Comparison of ENCODE assay signal across 26 cellular contexts in the genomic region with DNA sequence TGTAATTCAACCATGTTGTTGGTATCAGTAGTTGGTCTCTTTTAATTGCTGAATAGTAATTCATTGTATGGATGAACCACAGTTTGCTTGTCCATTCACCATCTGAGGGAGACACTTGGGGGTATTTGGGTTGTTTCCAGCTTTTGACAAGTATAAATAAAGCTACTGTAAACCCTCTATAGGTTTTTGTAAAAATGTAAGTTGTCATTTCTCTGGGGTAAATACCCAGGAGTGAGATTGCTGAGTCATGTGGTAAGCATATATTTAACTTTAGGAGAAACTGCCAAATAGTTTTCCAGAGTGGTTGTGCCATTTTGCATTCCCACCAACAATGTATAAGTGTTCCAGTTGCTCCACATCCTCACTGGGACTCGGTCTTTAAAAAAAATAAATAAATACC. TPM values are rescaled to one million over a fixed set of nuclear protein-coding genes. Genes with fewer than 3 reads are reported as not detected.
DNase-seq lines count a peak whose midpoint lies in the region; ATAC-seq, FAIRE-seq and TF ChIP-seq lines count a peak whose summit lies in the region.
"Had no signal": no experiment of that assay in that cellular context is flagged by ENCODE, and none has a peak within 500 bp of the region (broad histone marks: within the 10 kb centered on the region; RNA-seq: fewer than 3 reads in every experiment).

No MANE protein-coding gene starts in this region.

- no peak overlapping the region for H3K4me3 ChIP-seq in PC-3 (ENCODE audit: low read length)
- H3K4me3 ChIP-seq in K562 = no peak overlapping the region
- H3K4me3 ChIP-seq in colonic mucosa = no peak overlapping the region
- no peak overlapping the region for H3K4me3 ChIP-seq in right cardiac atrium (ENCODE audit: low read length)
- H3K4me3 ChIP-seq: BLaER1 treated with 17β-estradiol and CSF1 and Interleukin-3, amounts not matched to agents 10 nM and 100 nM; GM12878; GM23248 had no signal

- no peaks in the 10 kb centered on the region for H3K9me2 ChIP-seq in PC-3 (replicated peaks; ENCODE audit: low read length)

- H3K9ac ChIP-seq in PC-3 (ENCODE audit: low read length) (no peak overlapping the region), K562 (ENCODE audit: insufficient read depth in 1 of 2, low read depth in 2 of 2, low read length in 2 of 2) (no peak overlapping the region), colonic mucosa (ENCODE audit: low read depth in 2 of 2, low read length in 2 of 2) (no peak overlapping the region)
- H3K9ac ChIP-seq: BLaER1 treated with 17β-estradiol and CSF1 and Interleukin-3, amounts not matched to agents 10 nM and 100 nM; GM23248 had no signal

- H3K9me3 ChIP-seq in PC-3 (ENCODE audit: low read length) = peaks cover 5% of the 10 kb centered on the region; the same call in 1 of the 2 replicates
- no peaks in the 10 kb centered on the region for H3K9me3 ChIP-seq in K562 (replicated peaks; ENCODE audit: control insufficient read depth, insufficient read depth, low read depth, low read length)
- no peaks in the 10 kb centered on the region for H3K9me3 ChIP-seq in colonic mucosa
- no peaks in the 10 kb centered on the region for H3K9me3 ChIP-seq in right cardiac atrium (ENCODE audit: control insufficient read depth, low read length)
- H3K9me3 ChIP-seq: BE2C had no signal

- 7% methylated on average over 1 of the region's 1 CpG for whole genome bisulfite sequencing in K562 (ENCODE audit: insufficient coverage, low coverage, missing lambda C conversion rate)
- WGBS in right cardiac atrium = 78% methylated on average over 1 of the region's 1 CpG

- DNase-seq in NCI-H345 (lab: John Stamatoyannopoulos, UW) (peak; percentile 14), NCI-H345 treated with DMSO at 0.1 percent for 48 hours (lab: John Stamatoyannopoulos, UW; ENCODE audit: unreplicated experiment) (no peak), PC-3 (peak; percentile 13), K562 (ENCODE audit: extremely low read depth in 1 of 4, low spot score in 3 of 4) (no peak), colonic mucosa (no peak), right cardiac atrium (no peak)
- DNase-seq: ACHN; AML-193; BE2C; CD4-positive, alpha-beta T cell; CD8-positive, alpha-beta memory T cell; DMS 273 treated with DMSO at 0.1 percent for 48 hours; DMS79; EL; GDM1; GM23248; H7; HCEC 1CT had no signal

- H4K20me1 ChIP-seq in PC-3 (ENCODE audit: low read length) (no peaks in the 10 kb centered on the region), K562 (replicated peaks; ENCODE audit: control insufficient read depth, insufficient read depth, low read length) (no peaks in the 10 kb centered on the region)
- H4K20me1 ChIP-seq: BLaER1 treated with 17β-estradiol and CSF1 and Interleukin-3, amounts not matched to agents 10 nM and 100 nM had no signal

- ATAC-seq in PC-3 (no peak), K562 (no peak), GM21528 (IDR thresholded peaks at IDR 0.05; ENCODE audit: low FRiP score, unreplicated experiment) (no peak), right cardiac atrium (no peak)
- ATAC-seq: GM12878 had no signal

- H3K4me2 ChIP-seq in PC-3 (ENCODE audit: low read length) = no peak overlapping the region
- H3K4me2 ChIP-seq in K562 (ENCODE audit: insufficient read depth, low read length) = no peak overlapping the region
- H3K4me2 ChIP-seq: BLaER1 treated with 17β-estradiol and CSF1 and Interleukin-3, amounts not matched to agents 10 nM and 100 nM had no signal

- no peak for FAIRE-seq in K562 (lab: Jason Lieb, UNC)
- FAIRE-seq: A204.1, D721Med, GM12878, GM19239 had no signal

- H3K36me3 ChIP-seq in PC-3 (ENCODE audit: low read depth, low read length) = no peaks in the 10 kb centered on the region
- H3K36me3 ChIP-seq in K562 (ENCODE audit: control insufficient read depth, insufficient read depth, low read length) = no peaks in the 10 kb centered on the region
- H3K36me3 ChIP-seq in colonic mucosa = no peaks in the 10 kb centered on the region
- H3K36me3 ChIP-seq: BE2C; BLaER1 treated with 17β-estradiol and CSF1 and Interleukin-3, amounts not matched to agents 10 nM and 100 nM had no signal

- no peaks in the 10 kb centered on the region for H3K79me2 ChIP-seq in PC-3 (ENCODE audit: low read length)
- H3K79me2 ChIP-seq in K562 (ENCODE audit: control insufficient read depth, insufficient read depth, low read length) = no peaks in the 10 kb centered on the region

- H3K4me1 ChIP-seq in PC-3 (ENCODE audit: insufficient read depth, low read length) (no peaks in the 10 kb centered on the region), K562 (replicated peaks in 1 of 2; ENCODE audit: control insufficient read depth in 2 of 2, insufficient read depth in 2 of 2, low read length in 2 of 2) (no peaks in the 10 kb centered on the region), colonic mucosa (no peaks in the 10 kb centered on the region), right cardiac atrium (ENCODE audit: control insufficient read depth, insufficient read depth, low read length) (no peaks in the 10 kb centered on the region)
- H3K4me1 ChIP-seq: BE2C; BLaER1 treated with 17β-estradiol and CSF1 and Interleukin-3, amounts not matched to agents 10 nM and 100 nM had no signal

- H2AFZ ChIP-seq in PC-3 (ENCODE audit: low read length) (no peak overlapping the region), K562 (ENCODE audit: low read depth, low read length) (no peak overlapping the region)
- H2AFZ ChIP-seq: GM23248 had no signal

- intact Hi-C loops in PC-3 (cut with micrococcal nuclease) (no loop called here), K562 (cut with micrococcal nuclease) (no loop called here), colonic mucosa (cut with DNase I) (no loop called here), right cardiac atrium (cut with DNase I) (no loop called here)

- H3K9me1 ChIP-seq in K562 (ENCODE audit: control insufficient read depth, insufficient read depth, low read length) = no peaks in the 10 kb centered on the region

- TF ChIP-seq EP300 in K562 (IDR thresholded peaks at IDR 0.05; ENCODE audit: low read length) = no peak

- CTCF ChIA-PET in PC-3 (lab: Charles Lee) = no interaction called here
- CTCF ChIA-PET in K562 (lab: Yijun Ruan, JAX; ENCODE audit: low intra/inter-chr PET ratio) = no interaction called here

- no peak for TF ChIP-seq RAD21 in K562 (CRISPR knock-in tag; conservative IDR thresholded peaks at IDR 0.05 in 1 of 2, IDR thresholded peaks at IDR 0.05 in 1 of 2)

- no peaks in the 10 kb centered on the region for H3F3A ChIP-seq in PC-3 (ENCODE audit: low read length, unreplicated experiment)

- no peak for TF ChIP-seq CTCF in PC-3 (conservative IDR thresholded peaks at IDR 0.05; ENCODE audit: low read depth, low read length)
- TF ChIP-seq CTCF in K562 (IDR thresholded peaks at IDR 0.05 in 2 of 3, conservative IDR thresholded peaks at IDR 0.05 in 1 of 3; ENCODE audit: insufficient read depth in 2 of 3, low read depth in 1 of 3, low read length in 3 of 3) = no peak
- no peak for TF ChIP-seq CTCF in colonic mucosa (IDR thresholded peaks at IDR 0.05)

- H3K27ac ChIP-seq in PC-3 (ENCODE audit: low read length) (no peak overlapping the region), K562 (ENCODE audit: extremely low read depth, low read depth, low read length) (no peak overlapping the region), colonic mucosa (no peak overlapping the region), right cardiac atrium (ENCODE audit: low read length) (no peak overlapping the region)
- H3K27ac ChIP-seq: 22Rv1; BLaER1 treated with 17β-estradiol and CSF1 and Interleukin-3, amounts not matched to agents 10 nM and 100 nM; GM23248 had no signal

- BruUV-seq in PC-3 (replicated peaks; lab: Mats Ljungman, UMichigan) = no TSS peak
- BruUV-seq in K562 (replicated peaks; lab: Mats Ljungman, UMichigan) = no TSS peak

- in situ Hi-C loops in K562 (cut with MboI) = no loop called here

- H3K27me3 ChIP-seq in PC-3 (ENCODE audit: low read length) = peaks cover 14% of the 10 kb centered on the region; the same call in 1 of the 2 replicates
- peaks cover 9 to 13% of the 10 kb centered on the region in 2 experiments; a peak in 4 of 5 replicates for H3K27me3 ChIP-seq in K562 (ENCODE audit: control insufficient read depth in 2 of 2, insufficient read depth in 2 of 2, low read length in 2 of 2)
- no peaks in the 10 kb centered on the region for H3K27me3 ChIP-seq in colonic mucosa
- H3K27me3 ChIP-seq in right cardiac atrium (ENCODE audit: control insufficient read depth, insufficient read depth) = no peaks in the 10 kb centered on the region
- H3K27me3 ChIP-seq: BE2C; BLaER1 treated with 17β-estradiol and CSF1 and Interleukin-3, amounts not matched to agents 10 nM and 100 nM had no signal

- POLR2A ChIA-PET in PC-3 (lab: Charles Lee; ENCODE audit: unreplicated experiment) = no interaction called here
- POLR2A ChIA-PET in K562 (lab: Yijun Ruan, JAX) = interaction anchor here (1.1 kb wide), 1 partner anchor 8 kb away, joined by 3 read pairs; no protein-coding TSS in a partner anchor

- no peak for TF ChIP-seq POLR2A in K562 (conservative IDR thresholded peaks at IDR 0.05)

TF ChIP-seq in K562, 482 proteins besides CTCF, POLR2A, EP300 and RAD21 (continues in another document):
- TF ChIP-seq NFE2L1 (tag; IDR thresholded peaks at IDR 0.05; ENCODE audit: borderline replicate concordance, low read depth) (peak; percentile 61; the same call in 1 of the 2 replicates), SAFB2 (IDR thresholded peaks at IDR 0.05; ENCODE audit: borderline replicate concordance, low read depth, low read length, severe bottlenecking) (no peak), ZNF785 (CRISPR knock-in tag; IDR thresholded peaks at IDR 0.05) (no peak), GTF2A2 (tag; IDR thresholded peaks at IDR 0.05) (no peak), ZNF668 (CRISPR knock-in tag; IDR thresholded peaks at IDR 0.05) (no peak), PHB (CRISPR knock-in tag; IDR thresholded peaks at IDR 0.05) (no peak)

RNA-seq across cellular contexts. Expression of a gene that starts 15.4 kb away (rescaled TPM):
- total RNA-seq in PC-3 (2014; rRNA removed) = not detected in 2 replicates
- not detected in 2 replicates for total RNA-seq in K562 (2011; cell fraction: chromatin; rRNA removed; ENCODE audit: low replicate concordance)
- total RNA-seq in K562 (2011; cell fraction: nucleolus; rRNA removed) = not detected in 2 replicates
- not detected in 2 replicates for total RNA-seq in K562 (2011; cell fraction: nucleoplasm; rRNA removed)
- not detected in 2 replicates for total RNA-seq in K562 (2014; rRNA removed)
- total RNA-seq in K562 (2014; rRNA removed; fragmentation: Illumina TruSeq; extraction: Trizol) = not detected in 2 replicates
- total RNA-seq in K562 (2015; rRNA removed; fragmentation: Illumina TruSeq; extraction: Trizol) = not detected in 2 replicates
- total RNA-seq in K562 (2021) = not detected in 2 replicates
- polyA plus RNA-seq in K562 (2011; rRNA removed) = not detected in 2 replicates
- 0.01 TPM in 1 of 2 replicates, not detected in the other for polyA plus RNA-seq in K562 (2011; cell fraction: cytosol; rRNA removed)
- not detected in 2 replicates for polyA plus RNA-seq in K562 (2011; cell fraction: nucleus; rRNA removed)
- polyA plus RNA-seq in K562 (2012) = not detected in 2 replicates
- polyA plus RNA-seq in K562 (2014; fragmentation: Illumina TruSeq; extraction: Trizol) = not detected in 2 replicates
- not detected for polyA plus RNA-seq in K562 (2014; fragmentation: Nextera tagmentation; extraction: Ambion mirVana)
- polyA plus RNA-seq in K562 (2014; rRNA removed) = not detected in 2 replicates
- not detected in 2 replicates for polyA minus RNA-seq in K562 (2011; rRNA and poly(A)+ RNA removed)
- not detected in 2 replicates for polyA minus RNA-seq in K562 (2011; cell fraction: cytosol; rRNA and poly(A)+ RNA removed)
- polyA minus RNA-seq in K562 (2011; cell fraction: nucleus; rRNA and poly(A)+ RNA removed) = not detected in 2 replicates
- total RNA-seq in colonic mucosa = 1 to 10 TPM in 1 of 2 donors, under 1 TPM in 1; 0.05 to 1.2 TPM
- total RNA-seq in right cardiac atrium = not detected
- 0.02 TPM for polyA plus RNA-seq in right cardiac atrium
- total RNA-seq: CD4-positive, alpha-beta T cell; CD8-positive, alpha-beta memory T cell; GM12878; GM23248 had no signal
- polyA plus RNA-seq: CD14-positive monocyte had no signal

Comparison
In these comparisons a context has a peak if more than half of its experiments do, and no peak if none do; other contexts are left out.
1. DNase-seq: peak in NCI-H345 (single experiment) and PC-3 (single experiment); none in NCI-H345 treated with DMSO at 0.1 percent for 48 hours (single experiment), K562 (0 of 4), colonic mucosa (single experiment) and right cardiac atrium (0 of 3).